In the genomic region with DNA sequence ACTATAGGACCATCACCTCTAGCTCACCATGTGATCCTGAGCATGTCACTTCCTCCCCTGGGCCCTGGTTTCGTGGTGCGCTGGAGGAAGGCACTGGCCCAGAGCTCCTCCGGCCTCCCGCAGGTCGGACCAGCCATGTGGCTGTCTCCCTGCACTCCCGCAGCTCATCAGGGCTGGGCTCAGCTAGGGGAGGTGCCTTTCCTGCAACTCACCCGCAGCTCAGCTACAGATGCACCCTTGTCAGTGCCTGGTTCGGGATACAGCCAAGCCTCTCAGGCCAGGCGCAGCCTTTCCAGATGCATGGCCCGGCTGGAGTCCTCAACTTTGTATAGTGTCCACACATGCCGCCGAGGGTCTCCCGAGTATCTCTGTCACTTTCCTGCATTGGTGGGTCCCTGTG, we compare ENCODE assay signal across 1 cellular context.
TF ChIP-seq lines count a peak whose summit lies in the region.

No MANE protein-coding gene starts in this region.

TF ChIP-seq in SK-N-SH, 30 proteins besides CTCF, POLR2A, EP300 and RAD21:
- TF ChIP-seq EZH2phosphoT487 (IDR thresholded peaks at IDR 0.05; ENCODE audit: borderline replicate concordance, low read depth), result no peak
- TF ChIP-seq GATA2 (CRISPR knock-in tag; IDR thresholded peaks at IDR 0.05), result no peak
- TF ChIP-seq TAF1 (IDR thresholded peaks at IDR 0.05; ENCODE audit: borderline replicate concordance, low read depth, low read length), result no peak
- TF ChIP-seq TCF12 (IDR thresholded peaks at IDR 0.05), result no peak
- TF ChIP-seq RXRA (IDR thresholded peaks at IDR 0.05; ENCODE audit: borderline replicate concordance, low read depth), result no peak
- TF ChIP-seq MEF2A (IDR thresholded peaks at IDR 0.05; ENCODE audit: borderline replicate concordance, low read depth), result no peak
- TF ChIP-seq, protein P1, sequence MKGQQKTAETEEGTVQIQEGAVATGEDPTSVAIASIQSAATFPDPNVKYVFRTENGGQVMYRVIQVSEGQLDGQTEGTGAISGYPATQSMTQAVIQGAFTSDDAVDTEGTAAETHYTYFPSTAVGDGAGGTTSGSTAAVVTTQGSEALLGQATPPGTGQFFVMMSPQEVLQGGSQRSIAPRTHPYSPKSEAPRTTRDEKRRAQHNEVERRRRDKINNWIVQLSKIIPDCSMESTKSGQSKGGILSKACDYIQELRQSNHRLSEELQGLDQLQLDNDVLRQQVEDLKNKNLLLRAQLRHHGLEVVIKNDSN (IDR thresholded peaks at IDR 0.05; ENCODE audit: borderline replicate concordance, low read depth), result no peak
- TF ChIP-seq, protein P2, sequence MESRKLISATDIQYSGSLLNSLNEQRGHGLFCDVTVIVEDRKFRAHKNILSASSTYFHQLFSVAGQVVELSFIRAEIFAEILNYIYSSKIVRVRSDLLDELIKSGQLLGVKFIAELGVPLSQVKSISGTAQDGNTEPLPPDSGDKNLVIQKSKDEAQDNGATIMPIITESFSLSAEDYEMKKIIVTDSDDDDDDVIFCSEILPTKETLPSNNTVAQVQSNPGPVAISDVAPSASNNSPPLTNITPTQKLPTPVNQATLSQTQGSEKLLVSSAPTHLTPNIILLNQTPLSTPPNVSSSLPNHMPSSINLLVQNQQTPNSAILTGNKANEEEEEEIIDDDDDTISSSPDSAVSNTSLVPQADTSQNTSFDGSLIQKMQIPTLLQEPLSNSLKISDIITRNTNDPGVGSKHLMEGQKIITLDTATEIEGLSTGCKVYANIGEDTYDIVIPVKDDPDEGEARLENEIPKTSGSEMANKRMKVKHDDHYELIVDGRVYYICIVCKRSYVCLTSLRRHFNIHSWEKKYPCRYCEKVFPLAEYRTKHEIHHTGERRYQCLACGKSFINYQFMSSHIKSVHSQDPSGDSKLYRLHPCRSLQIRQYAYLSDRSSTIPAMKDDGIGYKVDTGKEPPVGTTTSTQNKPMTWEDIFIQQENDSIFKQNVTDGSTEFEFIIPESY (IDR thresholded peaks at IDR 0.05; ENCODE audit: borderline replicate concordance, low read depth), result no peak
- no peak for TF ChIP-seq POLR2AphosphoS5 (IDR thresholded peaks at IDR 0.05; ENCODE audit: low read depth, low read length)
- TF ChIP-seq, protein P3, sequence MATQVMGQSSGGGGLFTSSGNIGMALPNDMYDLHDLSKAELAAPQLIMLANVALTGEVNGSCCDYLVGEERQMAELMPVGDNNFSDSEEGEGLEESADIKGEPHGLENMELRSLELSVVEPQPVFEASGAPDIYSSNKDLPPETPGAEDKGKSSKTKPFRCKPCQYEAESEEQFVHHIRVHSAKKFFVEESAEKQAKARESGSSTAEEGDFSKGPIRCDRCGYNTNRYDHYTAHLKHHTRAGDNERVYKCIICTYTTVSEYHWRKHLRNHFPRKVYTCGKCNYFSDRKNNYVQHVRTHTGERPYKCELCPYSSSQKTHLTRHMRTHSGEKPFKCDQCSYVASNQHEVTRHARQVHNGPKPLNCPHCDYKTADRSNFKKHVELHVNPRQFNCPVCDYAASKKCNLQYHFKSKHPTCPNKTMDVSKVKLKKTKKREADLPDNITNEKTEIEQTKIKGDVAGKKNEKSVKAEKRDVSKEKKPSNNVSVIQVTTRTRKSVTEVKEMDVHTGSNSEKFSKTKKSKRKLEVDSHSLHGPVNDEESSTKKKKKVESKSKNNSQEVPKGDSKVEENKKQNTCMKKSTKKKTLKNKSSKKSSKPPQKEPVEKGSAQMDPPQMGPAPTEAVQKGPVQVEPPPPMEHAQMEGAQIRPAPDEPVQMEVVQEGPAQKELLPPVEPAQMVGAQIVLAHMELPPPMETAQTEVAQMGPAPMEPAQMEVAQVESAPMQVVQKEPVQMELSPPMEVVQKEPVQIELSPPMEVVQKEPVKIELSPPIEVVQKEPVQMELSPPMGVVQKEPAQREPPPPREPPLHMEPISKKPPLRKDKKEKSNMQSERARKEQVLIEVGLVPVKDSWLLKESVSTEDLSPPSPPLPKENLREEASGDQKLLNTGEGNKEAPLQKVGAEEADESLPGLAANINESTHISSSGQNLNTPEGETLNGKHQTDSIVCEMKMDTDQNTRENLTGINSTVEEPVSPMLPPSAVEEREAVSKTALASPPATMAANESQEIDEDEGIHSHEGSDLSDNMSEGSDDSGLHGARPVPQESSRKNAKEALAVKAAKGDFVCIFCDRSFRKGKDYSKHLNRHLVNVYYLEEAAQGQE (IDR thresholded peaks at IDR 0.05; ENCODE audit: low read depth, low read length), result no peak
- no peak for TF ChIP-seq FOXM1 (IDR thresholded peaks at IDR 0.05; ENCODE audit: low read depth)
- TF ChIP-seq NRF1 (IDR thresholded peaks at IDR 0.05; ENCODE audit: low read depth, low read length), result no peak
- no peak for TF ChIP-seq FOXJ3 (CRISPR knock-in tag; IDR thresholded peaks at IDR 0.05)
- TF ChIP-seq SIN3A (IDR thresholded peaks at IDR 0.05; ENCODE audit: borderline replicate concordance, low read depth, low read length), result no peak
- TF ChIP-seq, protein P4, sequence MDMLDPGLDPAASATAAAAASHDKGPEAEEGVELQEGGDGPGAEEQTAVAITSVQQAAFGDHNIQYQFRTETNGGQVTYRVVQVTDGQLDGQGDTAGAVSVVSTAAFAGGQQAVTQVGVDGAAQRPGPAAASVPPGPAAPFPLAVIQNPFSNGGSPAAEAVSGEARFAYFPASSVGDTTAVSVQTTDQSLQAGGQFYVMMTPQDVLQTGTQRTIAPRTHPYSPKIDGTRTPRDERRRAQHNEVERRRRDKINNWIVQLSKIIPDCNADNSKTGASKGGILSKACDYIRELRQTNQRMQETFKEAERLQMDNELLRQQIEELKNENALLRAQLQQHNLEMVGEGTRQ (IDR thresholded peaks at IDR 0.05; ENCODE audit: borderline replicate concordance, low read depth, low read length), result no peak
- TF ChIP-seq SMC3 (IDR thresholded peaks at IDR 0.05; ENCODE audit: low read depth, low read length), result no peak
- no peak for TF ChIP-seq NFIC (IDR thresholded peaks at IDR 0.05; ENCODE audit: borderline replicate concordance)
- TF ChIP-seq YY1 (IDR thresholded peaks at IDR 0.05; ENCODE audit: low read depth), result no peak
- no peak for TF ChIP-seq FOSL2 (IDR thresholded peaks at IDR 0.05; ENCODE audit: borderline replicate concordance, low read depth)
- TF ChIP-seq TEAD4 (IDR thresholded peaks at IDR 0.05; ENCODE audit: borderline replicate concordance, insufficient read depth), result no peak
